Comparison of ENCODE assay signal across 2 cellular contexts in genomic region chrY:13627323-13627722, GRCh38.
DNase-seq lines count a peak whose midpoint lies in the region; ATAC-seq, FAIRE-seq and TF ChIP-seq lines count a peak whose summit lies in the region.
"Not testable (repeated sequence)": the region's sequence is repeated elsewhere in the genome, so short reads cannot be mapped to it uniquely, and the experiment has no call there.

No MANE protein-coding gene starts in this region.

- not testable (repeated sequence) for H4K20me1 ChIP-seq in HepG2 (ENCODE audit: insufficient read depth, low read length)

- not testable (repeated sequence) for H3K79me2 ChIP-seq in HepG2 (ENCODE audit: insufficient read depth, low read length)

- DNase-seq in A549 (ENCODE audit: low read depth in 1 of 2, low spot score in 1 of 2); HepG2 (ENCODE audit: low spot score): not testable (repeated sequence)

- not testable (repeated sequence) for H3K27me3 ChIP-seq in HepG2 (ENCODE audit: control insufficient read depth in 1 of 2, insufficient read depth in 2 of 2, low read length in 2 of 2)

- TF ChIP-seq RAD21 in A549 (conservative IDR thresholded peaks at IDR 0.05 in 1 of 2, IDR thresholded peaks at IDR 0.05 in 1 of 2); HepG2 (CRISPR knock-in tag; IDR thresholded peaks at IDR 0.05): not testable (repeated sequence)

- WGBS in A549 (ENCODE audit: missing lambda C conversion rate): 16% methylated on average over 3 of the region's 3 CpGs
- 0% methylated on average over 3 of the region's 3 CpGs for WGBS in HepG2 (ENCODE audit: low lambda C conversion rate)

- CTCF ChIA-PET in A549 (lab: Yijun Ruan, JAX); HepG2 (lab: Yijun Ruan, JAX; ENCODE audit: low intra/inter-chr PET ratio, low total read pairs): not testable (repeated sequence)

- not testable (repeated sequence) for TF ChIP-seq POLR2A in A549 (IDR thresholded peaks at IDR 0.05; ENCODE audit: low read length); HepG2 (IDR thresholded peaks at IDR 0.05; ENCODE audit: insufficient read depth in 1 of 2, low read depth in 2 of 2, low read length in 2 of 2)

- not testable (repeated sequence) for TF ChIP-seq CTCF in A549 (IDR thresholded peaks at IDR 0.05); HepG2 (CRISPR knock-in tag; IDR thresholded peaks at IDR 0.05)

- ATAC-seq in A549, HepG2: not testable (repeated sequence)

- not testable (repeated sequence) for FAIRE-seq in A549 (lab: Jason Lieb, UNC); HepG2 (lab: Jason Lieb, UNC)

- H3K9ac ChIP-seq in HepG2 (ENCODE audit: insufficient read depth, low read depth, low read length): not testable (repeated sequence)

- not testable (repeated sequence) for H3K9me3 ChIP-seq in A549
- H3K9me3 ChIP-seq in HepG2 (ENCODE audit: low read length): peaks cover 39% of the 10 kb centered on the region

- not testable (repeated sequence) for BruUV-seq in HepG2 (replicated peaks; lab: Mats Ljungman, UMichigan)

- POLR2A ChIA-PET in A549 (lab: Yijun Ruan, JAX); HepG2 (lab: Yijun Ruan, JAX): not testable (repeated sequence)

- H3K4me3 ChIP-seq in A549; HepG2 (replicated peaks in 1 of 3; ENCODE audit: insufficient read depth in 1 of 3, low read depth in 2 of 3, low read length in 3 of 3): not testable (repeated sequence)

- in situ Hi-C loops in HepG2 (cut with HindIII; ENCODE audit: extremely low pct_ligation_motif_present, low pct_unique_long_range_greater_than_20kb): not testable (repeated sequence)

- H3K4me2 ChIP-seq in A549; HepG2 (ENCODE audit: low read depth, low read length): not testable (repeated sequence)

- intact Hi-C loops in HepG2 (cut with micrococcal nuclease; ENCODE audit: unreplicated experiment): not testable (repeated sequence)

- H3K36me3 ChIP-seq in HepG2 (replicated peaks in 1 of 2; ENCODE audit: control insufficient read depth in 1 of 2, insufficient read depth in 2 of 2, low read length in 2 of 2): not testable (repeated sequence)

- H3K27ac ChIP-seq in A549; HepG2 (ENCODE audit: extremely low read length, insufficient read depth, low read length): not testable (repeated sequence)

- not testable (repeated sequence) for H2AFZ ChIP-seq in HepG2 (ENCODE audit: low read length)

- TF ChIP-seq EP300 in A549 (IDR thresholded peaks at IDR 0.05); HepG2 (IDR thresholded peaks at IDR 0.05; ENCODE audit: low read depth in 2 of 2, low read length in 2 of 2); HepG2 (CRISPR knock-in tag; IDR thresholded peaks at IDR 0.05; ENCODE audit: borderline replicate concordance): not testable (repeated sequence)

- H3K4me1 ChIP-seq in A549; HepG2 (ENCODE audit: insufficient read depth, low read length): not testable (repeated sequence)

TF ChIP-seq in A549, 52 proteins besides CTCF, POLR2A, EP300 and RAD21:
- peak; percentile 61 for TF ChIP-seq MAFK (IDR thresholded peaks at IDR 0.05; ENCODE audit: partially characterized antibody)

TF ChIP-seq in HepG2, 621 proteins besides CTCF, POLR2A, EP300 and RAD21:
- peak; percentile 53 for TF ChIP-seq MAFF (IDR thresholded peaks at IDR 0.05; ENCODE audit: low read depth, low read length)
- TF ChIP-seq MAFK (conservative IDR thresholded peaks at IDR 0.05 in 1 of 2, IDR thresholded peaks at IDR 0.05 in 1 of 2; ENCODE audit: low read length in 2 of 2): peak; percentile 6 to 65; a peak in 2 of 4 replicates
TF ChIP-seq in HepG2: peak in this region for 2; not testable (repeated sequence) for 619.
